ENCODE assay signal across 21 cellular contexts in the genomic region with DNA sequence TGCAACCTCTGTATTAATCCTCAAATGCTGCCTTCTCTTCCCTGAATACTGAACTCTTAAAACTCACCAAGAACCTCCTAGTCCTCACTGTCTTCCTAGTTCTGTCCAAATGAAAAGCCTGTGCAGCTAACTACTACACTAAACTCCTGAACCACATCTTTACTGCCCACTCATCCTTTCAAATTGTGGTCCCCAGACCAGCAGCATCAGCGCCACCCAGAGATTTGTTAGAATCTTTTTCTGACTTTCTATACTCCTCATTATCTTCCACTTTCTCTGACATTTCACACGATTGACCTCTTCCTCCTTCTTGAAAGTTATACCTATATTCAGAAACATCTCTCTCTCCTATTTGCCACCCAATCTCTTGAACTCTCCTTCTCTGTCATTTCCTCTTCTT.
"Had no signal": no experiment of that assay in that cellular context is flagged by ENCODE, and none has a peak within 500 bp of the region (broad histone marks: within the 10 kb centered on the region; RNA-seq: fewer than 3 reads in every experiment).

No MANE protein-coding gene starts in this region.

- H3K9me3 Mint-ChIP-seq: type B pancreatic cell had no signal

- H3K27me3 Mint-ChIP-seq: activated CD4-positive, alpha-beta T cell treated with anti-CD3 and anti-CD28 coated beads, Interleukin-2, amount 10 ng/mL, durations not matched to agents 24 days and 14 days; naive thymus-derived CD8-positive, alpha-beta T cell; stimulated activated naive CD8-positive, alpha-beta T cell treated with anti-CD3 and anti-CD28 coated beads, Interleukin-15, amount 100 ng/mL, for 72 hours; type B pancreatic cell had no signal

- H3K4me3 Mint-ChIP-seq: activated CD4-positive, alpha-beta T cell treated with anti-CD3 and anti-CD28 coated beads, Interleukin-2, amount 10 ng/mL, durations not matched to agents 24 days and 14 days; activated naive CD4-positive, alpha-beta T cell treated with anti-CD3 and anti-CD28 coated beads for 36 hours; activated T-cell treated with anti-CD3 and anti-CD28 coated beads, Interleukin-2, amount 50 U/mL, for 4 hours; brain; naive thymus-derived CD8-positive, alpha-beta T cell; stimulated activated naive CD8-positive, alpha-beta T cell treated with anti-CD3 and anti-CD28 coated beads, Interleukin-15, amount 100 ng/mL, for 72 hours; type B pancreatic cell had no signal

- DNase-seq: activated CD4-positive, alpha-beta T cell treated with anti-CD3 and anti-CD28 coated beads, Interleukin-2, amount 10 ng/mL, durations not matched to agents 24 days and 14 days; activated CD4-positive, CD25-positive, alpha-beta regulatory T cell; activated CD8-positive, alpha-beta memory T cell treated with anti-CD3 and anti-CD28 coated beads, Interleukin-2, amount 50 U/mL, for 4 hours; activated naive CD4-positive, alpha-beta T cell treated with anti-CD3 and anti-CD28 coated beads for 36 hours; activated T-cell treated with anti-CD3 and anti-CD28 coated beads, Interleukin-2, amount 50 U/mL, for 4 hours; anterior cingulate cortex; caudate nucleus; dorsolateral prefrontal cortex; foreskin fibroblast; left cardiac atrium; mesendoderm; naive thymus-derived CD8-positive, alpha-beta T cell; pancreas; right lobe of liver; small intestine; stimulated activated CD4-positive, alpha-beta T cell treated with anti-CD3 and anti-CD28 coated beads, Interleukin-15, amount 100 ng/mL, for 24 hours; stimulated activated CD4-positive, alpha-beta T cell treated with anti-CD3 and anti-CD28 coated beads, Interleukin-2, amount 100 ng/mL, for 48 hours; stimulated activated naive CD8-positive, alpha-beta T cell treated with anti-CD3 and anti-CD28 coated beads, Interleukin-15, amount 100 ng/mL, for 72 hours had no signal

- H3K27ac Mint-ChIP-seq: activated CD4-positive, alpha-beta T cell treated with anti-CD3 and anti-CD28 coated beads, Interleukin-2, amount 10 ng/mL, durations not matched to agents 24 days and 14 days; activated naive CD4-positive, alpha-beta T cell treated with anti-CD3 and anti-CD28 coated beads for 36 hours; brain; naive thymus-derived CD8-positive, alpha-beta T cell; stimulated activated naive CD8-positive, alpha-beta T cell treated with anti-CD3 and anti-CD28 coated beads, Interleukin-15, amount 100 ng/mL, for 72 hours; type B pancreatic cell had no signal

- ATAC-seq: activated T-cell treated with anti-CD3 and anti-CD28 coated beads, Interleukin-2, amount 50 U/mL, for 4 hours; left cardiac atrium; naive thymus-derived CD8-positive, alpha-beta T cell; pancreas; right lobe of liver; stimulated activated naive CD8-positive, alpha-beta T cell treated with anti-CD3 and anti-CD28 coated beads, Interleukin-15, amount 100 ng/mL, for 72 hours had no signal

- H3K4me1 Mint-ChIP-seq: activated CD4-positive, alpha-beta T cell treated with anti-CD3 and anti-CD28 coated beads, Interleukin-2, amount 10 ng/mL, durations not matched to agents 24 days and 14 days; brain; naive thymus-derived CD8-positive, alpha-beta T cell; stimulated activated naive CD8-positive, alpha-beta T cell treated with anti-CD3 and anti-CD28 coated beads, Interleukin-15, amount 100 ng/mL, for 72 hours had no signal

- H3K36me3 Mint-ChIP-seq: brain, type B pancreatic cell had no signal

- H3K4me3 ChIP-seq: dorsolateral prefrontal cortex, hepatocyte, pancreas, right lobe of liver had no signal
